Comparison of ENCODE assay signal across 24 cellular contexts in the genomic region with DNA sequence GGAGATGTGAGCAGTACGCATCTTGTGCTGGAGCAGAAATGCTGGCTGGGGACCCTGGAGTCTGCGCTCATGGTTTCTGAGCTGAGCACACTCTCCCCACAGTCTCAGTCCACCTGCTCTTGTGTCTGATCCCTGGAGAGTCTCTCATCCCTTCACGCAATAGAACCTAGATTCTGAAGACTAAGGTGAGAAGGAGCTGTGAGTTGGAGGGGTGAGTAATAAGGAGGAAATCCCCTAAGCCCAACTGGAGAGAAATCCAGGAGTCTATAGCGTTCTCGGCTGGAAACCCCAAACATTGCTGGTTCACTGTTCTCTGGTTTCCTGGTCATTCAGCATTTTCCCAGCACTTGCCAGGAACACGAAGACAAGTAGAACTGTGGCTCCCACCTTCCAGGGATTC.
DNase-seq lines count a peak whose midpoint lies in the region; ATAC-seq and TF ChIP-seq lines count a peak whose summit lies in the region.
"Had no signal": no experiment of that assay in that cellular context is flagged by ENCODE, and none has a peak within 500 bp of the region (broad histone marks: within the 10 kb centered on the region; RNA-seq: fewer than 3 reads in every experiment).

No MANE protein-coding gene starts in this region.

- H3K36me3 ChIP-seq in IMR-90 (ENCODE audit: control insufficient read depth, insufficient read depth, low read length) (no peaks in the 10 kb centered on the region), mammary epithelial cell (ENCODE audit: insufficient read depth, low read length) (no peaks in the 10 kb centered on the region), smooth muscle cell (ENCODE audit: low read depth) (no peaks in the 10 kb centered on the region)
- H3K36me3 ChIP-seq: BLaER1 treated with 17β-estradiol and CSF1 and Interleukin-3, amounts not matched to agents 10 nM and 100 nM; cardiac muscle cell; heart left ventricle; right atrium auricular region had no signal

- no peaks in the 10 kb centered on the region for H3K9me3 Mint-ChIP-seq in activated T-cell treated with anti-CD3 and anti-CD28 coated beads, Interleukin-2, amount 50 U/mL, for 72 hours
- H3K9me3 Mint-ChIP-seq in natural killer cell treated with Interleukin-12 subunit alpha and Interleukin-12 subunit beta and Interleukin-15 and Interleukin-18, amount 100 ng/mL, for 72 hours, result no peaks in the 10 kb centered on the region
- H3K9me3 Mint-ChIP-seq: activated B cell treated with CpG ODN at 0.5 μM for 24 hours; activated T-helper 2 cell treated with anti-CD3 and anti-CD28 coated beads, Interferon-gamma antibody, Interleukin-2, Interleukin-4, amounts not matched to agents 10 μg/mL and 5 μg/mL and 100 μg/mL, durations not matched to agents 14 hours and 24 hours and 36 hours; mesothelial cell of epicardium; naive thymus-derived CD8-positive, alpha-beta T cell; type B pancreatic cell had no signal

- H2BK5ac ChIP-seq in IMR-90 (ENCODE audit: low read depth, low read length, poor library complexity, severe bottlenecking), result no peak overlapping the region

- H4K8ac ChIP-seq in IMR-90 (ENCODE audit: low read depth in 2 of 2, low read length in 2 of 2), result no peak overlapping the region

- ATAC-seq in activated T-cell treated with anti-CD3 and anti-CD28 coated beads, Interleukin-2, amount 50 U/mL, for 72 hours (replicated peaks in 1 of 2), result peak; percentile 59 to 64
- ATAC-seq in IMR-90 (ENCODE audit: low read depth), result no peak
- ATAC-seq in GM18870 (IDR thresholded peaks at IDR 0.05; ENCODE audit: unreplicated experiment), result no peak
- no peak for ATAC-seq in natural killer cell treated with Interleukin-12 subunit alpha and Interleukin-12 subunit beta and Interleukin-15 and Interleukin-18, amount 100 ng/mL, for 72 hours
- ATAC-seq: heart left ventricle; left lobe of liver; naive thymus-derived CD8-positive, alpha-beta T cell had no signal

- no peak overlapping the region for H4K91ac ChIP-seq in IMR-90 (ENCODE audit: insufficient read depth, low read depth, low read length)

- POLR2A ChIA-PET in IMR-90 (lab: Charles Lee; ENCODE audit: unreplicated experiment), result no interaction called here

- TF ChIP-seq POLR2A in IMR-90 (IDR thresholded peaks at IDR 0.05; ENCODE audit: low read depth, low read length), result no peak

- H3K27ac ChIP-seq in IMR-90 (ENCODE audit: insufficient read depth, low read length), result no peak overlapping the region
- no peak overlapping the region for H3K27ac ChIP-seq in mammary epithelial cell (ENCODE audit: insufficient read depth, low read depth, low read length)
- peak overlapping the region; percentile 30 for H3K27ac ChIP-seq in smooth muscle cell (ENCODE audit: low read depth)
- H3K27ac ChIP-seq: BLaER1 treated with 17β-estradiol and CSF1 and Interleukin-3, amounts not matched to agents 10 nM and 100 nM; cardiac muscle cell; heart left ventricle; right atrium auricular region had no signal

- H2BK15ac ChIP-seq in IMR-90 (ENCODE audit: low read depth, low read length), result no peak overlapping the region

- TF ChIP-seq CTCF in IMR-90 (conservative IDR thresholded peaks at IDR 0.05; ENCODE audit: low read depth, low read length), result no peak
- TF ChIP-seq CTCF in mammary epithelial cell (conservative IDR thresholded peaks at IDR 0.05 in 1 of 2, IDR thresholded peaks at IDR 0.05 in 1 of 2; ENCODE audit: extremely low read depth in 1 of 2, insufficient read depth in 1 of 2, low read depth in 1 of 2, low read length in 2 of 2), result no peak
- TF ChIP-seq CTCF in smooth muscle cell (IDR thresholded peaks at IDR 0.05; ENCODE audit: borderline replicate concordance, insufficient read depth, poor library complexity, severe bottlenecking), result no peak

- H2AFZ ChIP-seq in IMR-90 (replicated peaks; ENCODE audit: low read length, poor library complexity) (no peak overlapping the region), mammary epithelial cell (ENCODE audit: low read depth, low read length) (no peak overlapping the region), smooth muscle cell (ENCODE audit: low read depth) (no peak overlapping the region)

- no peak overlapping the region for H2AK9ac ChIP-seq in IMR-90 (replicated peaks; ENCODE audit: low read depth, low read length, poor library complexity)

- H3F3A ChIP-seq in smooth muscle cell (ENCODE audit: low read depth), result no peaks in the 10 kb centered on the region

- H3K4me3 Mint-ChIP-seq in activated T-cell treated with anti-CD3 and anti-CD28 coated beads, Interleukin-2, amount 50 U/mL, for 72 hours, result peak overlapping the region; percentile 15 to 48
- H3K4me3 Mint-ChIP-seq in natural killer cell treated with Interleukin-12 subunit alpha and Interleukin-12 subunit beta and Interleukin-15 and Interleukin-18, amount 100 ng/mL, for 72 hours, result no peak overlapping the region
- H3K4me3 Mint-ChIP-seq: activated B cell treated with CpG ODN at 0.5 μM for 24 hours; mesothelial cell of epicardium; naive thymus-derived CD8-positive, alpha-beta T cell; type B pancreatic cell had no signal

- no peaks in the 10 kb centered on the region for H3K36me3 Mint-ChIP-seq in activated T-cell treated with anti-CD3 and anti-CD28 coated beads, Interleukin-2, amount 50 U/mL, for 72 hours (ENCODE audit: insufficient read depth in 2 of 2)
- no peaks in the 10 kb centered on the region for H3K36me3 Mint-ChIP-seq in natural killer cell treated with Interleukin-12 subunit alpha and Interleukin-12 subunit beta and Interleukin-15 and Interleukin-18, amount 100 ng/mL, for 72 hours
- H3K36me3 Mint-ChIP-seq: mesothelial cell of epicardium; naive thymus-derived CD8-positive, alpha-beta T cell; type B pancreatic cell had no signal

- H3K9me1 ChIP-seq in IMR-90 (ENCODE audit: insufficient read depth, low read length), result peaks cover 4% of the 10 kb centered on the region

- intact Hi-C loops in IMR-90 (cut with micrococcal nuclease) (no loop called here), mammary epithelial cell (cut with micrococcal nuclease) (no loop called here)

- H3K27me3 ChIP-seq in IMR-90 (ENCODE audit: control insufficient read depth, insufficient read depth, low read length) (no peaks in the 10 kb centered on the region), mammary epithelial cell (ENCODE audit: insufficient read depth, low read length) (no peaks in the 10 kb centered on the region), smooth muscle cell (ENCODE audit: low read depth) (no peaks in the 10 kb centered on the region)
- H3K27me3 ChIP-seq: BLaER1 treated with 17β-estradiol and CSF1 and Interleukin-3, amounts not matched to agents 10 nM and 100 nM; cardiac muscle cell; heart left ventricle; right atrium auricular region had no signal

- dilution Hi-C loops in IMR-90 (cut with HindIII; ENCODE audit: low sequenced_read_pairs, unreplicated experiment), result no loop called here
- dilution Hi-C loops in mammary epithelial cell (cut with HindIII; ENCODE audit: low sequenced_read_pairs), result no loop called here

- H3K4me2 ChIP-seq in IMR-90 (ENCODE audit: low read depth, low read length) (no peak overlapping the region), mammary epithelial cell (ENCODE audit: insufficient read depth, low read depth, low read length) (no peak overlapping the region), smooth muscle cell (no peak overlapping the region)
- H3K4me2 ChIP-seq: BLaER1 treated with 17β-estradiol and CSF1 and Interleukin-3, amounts not matched to agents 10 nM and 100 nM had no signal

- H4K20me1 ChIP-seq in IMR-90 (ENCODE audit: insufficient read depth, low read length) (no peaks in the 10 kb centered on the region), mammary epithelial cell (ENCODE audit: insufficient read depth, low read length) (no peaks in the 10 kb centered on the region), smooth muscle cell (ENCODE audit: low read depth) (no peaks in the 10 kb centered on the region)
- H4K20me1 ChIP-seq: BLaER1 treated with 17β-estradiol and CSF1 and Interleukin-3, amounts not matched to agents 10 nM and 100 nM had no signal

- H3K4me3 ChIP-seq in IMR-90 (ENCODE audit: insufficient read depth, low read depth, low read length) (no peak overlapping the region), mammary epithelial cell (replicated peaks in 1 of 3; ENCODE audit: insufficient read depth in 1 of 3, low read depth in 2 of 3, low read length in 3 of 3) (no peak overlapping the region), smooth muscle cell (no peak overlapping the region)
- H3K4me3 ChIP-seq: BLaER1 treated with 17β-estradiol and CSF1 and Interleukin-3, amounts not matched to agents 10 nM and 100 nM; cardiac muscle cell; heart left ventricle; right atrium auricular region had no signal

- no peak overlapping the region for H3K23ac ChIP-seq in IMR-90 (ENCODE audit: low read depth, low read length)

- no peak overlapping the region for H3K18ac ChIP-seq in IMR-90 (ENCODE audit: low read depth, low read length)

- no peak overlapping the region for H2AK5ac ChIP-seq in IMR-90 (ENCODE audit: low read depth, low read length)

- H3K9me3 ChIP-seq in IMR-90 (ENCODE audit: control insufficient read depth, insufficient read depth, low read length) (no peaks in the 10 kb centered on the region), mammary epithelial cell (replicated peaks; ENCODE audit: insufficient read depth, low read length) (no peaks in the 10 kb centered on the region), smooth muscle cell (replicated peaks; ENCODE audit: low read depth) (no peaks in the 10 kb centered on the region)
- H3K9me3 ChIP-seq: BLaER1 treated with 17β-estradiol and CSF1 and Interleukin-3, amounts not matched to agents 10 nM and 100 nM; heart left ventricle; right atrium auricular region had no signal

- H2BK120ac ChIP-seq in IMR-90 (ENCODE audit: low read depth, low read length), result no peak overlapping the region

- H3K79me1 ChIP-seq in IMR-90 (ENCODE audit: low read depth in 1 of 2, low read length in 2 of 2), result no peaks in the 10 kb centered on the region

- H3K4ac ChIP-seq in IMR-90 (ENCODE audit: low read depth, low read length), result peak overlapping the region; percentile 8; the same call in 1 of the 2 replicates

- no peak for DNase-seq in activated T-cell treated with anti-CD3 and anti-CD28 coated beads, Interleukin-2, amount 50 U/mL, for 72 hours
- DNase-seq in activated T-cell treated with anti-CD3 and anti-CD28 coated beads for 4 hours (no peak), IMR-90 (peak; percentile 47), mammary epithelial cell (peak; percentile 81), smooth muscle cell (lab: John Stamatoyannopoulos, UW; ENCODE audit: unreplicated experiment) (no peak), T-helper 2 cell (no peak)
- no peak for DNase-seq in natural killer cell treated with Interleukin-12 subunit alpha and Interleukin-12 subunit beta and Interleukin-15 and Interleukin-18, amount 100 ng/mL, for 72 hours (ENCODE audit: low spot score)
- DNase-seq: activated B cell treated with CpG ODN at 0.5 μM for 24 hours; Calu3; heart left ventricle; MM.1S; NCI-H1436; NCI-H510A treated with DMSO at 0.1 percent for 48 hours; NK-92 treated with Interleukin-12 subunit alpha and Interleukin-12 subunit beta, amount 100 ng/mL, for 24 hours; stimulated activated CD4-positive, alpha-beta T cell treated with anti-CD3 and anti-CD28 coated beads, Interleukin-12 subunit alpha, Interleukin-12 subunit beta, amount 100 ng/mL, for 4 hours had no signal

- TF ChIP-seq RAD21 in IMR-90 (IDR thresholded peaks at IDR 0.05; ENCODE audit: low read length), result no peak

- H2BK20ac ChIP-seq in IMR-90 (ENCODE audit: low read depth, low read length), result no peak overlapping the region

- H3K4me1 ChIP-seq in IMR-90 (ENCODE audit: control insufficient read depth, insufficient read depth, low read length) (no peaks in the 10 kb centered on the region; the same call in 1 of the 2 replicates), mammary epithelial cell (ENCODE audit: insufficient read depth, low read length) (peaks cover 21% of the 10 kb centered on the region), smooth muscle cell (ENCODE audit: low read depth) (no peaks in the 10 kb centered on the region)

- H3K56ac ChIP-seq in IMR-90 (ENCODE audit: extremely low read depth, insufficient read depth, low read length), result no peak overlapping the region

- H3K27ac Mint-ChIP-seq in activated T-cell treated with anti-CD3 and anti-CD28 coated beads, Interleukin-2, amount 50 U/mL, for 72 hours, result peak overlapping the region; percentile 9
- peak overlapping the region in 1 of 2 donors; percentile 82 for H3K27ac Mint-ChIP-seq in natural killer cell treated with Interleukin-12 subunit alpha and Interleukin-12 subunit beta and Interleukin-15 and Interleukin-18, amount 100 ng/mL, for 72 hours
- H3K27ac Mint-ChIP-seq: activated B cell treated with CpG ODN at 0.5 μM for 24 hours, mesothelial cell of epicardium, type B pancreatic cell had no signal

- peak overlapping the region; percentile 19; the same call in 1 of the 2 replicates for H3K14ac ChIP-seq in IMR-90 (replicated peaks; ENCODE audit: low read depth, low read length)

- no peak overlapping the region for H3K9ac ChIP-seq in IMR-90 (ENCODE audit: low read depth, low read length)
- H3K9ac ChIP-seq in mammary epithelial cell (ENCODE audit: insufficient read depth, low read length), result no peak overlapping the region
- no peak overlapping the region for H3K9ac ChIP-seq in smooth muscle cell (ENCODE audit: low read depth)
- H3K9ac ChIP-seq: BLaER1 treated with 17β-estradiol and CSF1 and Interleukin-3, amounts not matched to agents 10 nM and 100 nM had no signal

- no peak overlapping the region for H4K5ac ChIP-seq in IMR-90 (ENCODE audit: low read depth, low read length)

- peaks cover 14% of the 10 kb centered on the region for H3K27me3 Mint-ChIP-seq in activated T-cell treated with anti-CD3 and anti-CD28 coated beads, Interleukin-2, amount 50 U/mL, for 72 hours (ENCODE audit: low read depth)
- peaks cover 0 to 5% of the 10 kb centered on the region in 2 donors for H3K27me3 Mint-ChIP-seq in natural killer cell treated with Interleukin-12 subunit alpha and Interleukin-12 subunit beta and Interleukin-15 and Interleukin-18, amount 100 ng/mL, for 72 hours
- H3K27me3 Mint-ChIP-seq: activated B cell treated with CpG ODN at 0.5 μM for 24 hours, type B pancreatic cell had no signal

- 92% methylated on average over 2 of the region's 6 CpGs; no CpG with 5 or more reads in 1 of the 2 experiments for WGBS in IMR-90 (ENCODE audit: extremely low coverage in 2 of 2, insufficient read length in 1 of 2), 2 experiments
- WGBS in mammary epithelial cell (ENCODE audit: low coverage, missing lambda C conversion rate), result 81% methylated on average over 4 of the region's 6 CpGs
- WGBS in smooth muscle cell (ENCODE audit: low lambda C conversion rate), result 72% methylated on average over 6 of the region's 6 CpGs

- peaks cover 58% of the 10 kb centered on the region for H3K4me1 Mint-ChIP-seq in activated T-cell treated with anti-CD3 and anti-CD28 coated beads, Interleukin-2, amount 50 U/mL, for 72 hours (ENCODE audit: low read depth)
- H3K4me1 Mint-ChIP-seq in natural killer cell treated with Interleukin-12 subunit alpha and Interleukin-12 subunit beta and Interleukin-15 and Interleukin-18, amount 100 ng/mL, for 72 hours (ENCODE audit: low read depth in 2 of 2), result peaks cover 27 to 29% of the 10 kb centered on the region in 2 donors

- BruUV-seq in IMR-90 (replicated peaks; lab: Mats Ljungman, UMichigan), result no TSS peak
- no TSS peak for BruUV-seq in mammary epithelial cell (replicated peaks; lab: Mats Ljungman, UMichigan)

- H3K79me2 ChIP-seq in mammary epithelial cell (ENCODE audit: insufficient read depth, low read length), result no peaks in the 10 kb centered on the region
- no peaks in the 10 kb centered on the region for H3K79me2 ChIP-seq in smooth muscle cell (ENCODE audit: low read depth)

- CTCF ChIA-PET in IMR-90 (lab: Yijun Ruan, JAX), result interaction anchor here (0.7 kb wide), 1 partner anchor 19 kb away, joined by 3 read pairs; no protein-coding TSS in a partner anchor
- CTCF ChIA-PET in mammary epithelial cell (lab: Charles Lee; ENCODE audit: low non-redundant PET), result no interaction called here

- in situ Hi-C loops in IMR-90 (cut with MboI; ENCODE audit: low sequenced_read_pairs) (no loop called here), mammary epithelial cell (cut with MboI; ENCODE audit: low sequenced_read_pairs in 2 of 2) (no loop called here)

Comparison
In these comparisons a context has a peak if more than half of its experiments do, and no peak if none do; other contexts are left out.
1. ATAC-seq: peak in activated T-cell treated with anti-CD3 and anti-CD28 coated beads, Interleukin-2, amount 50 U/mL, for 72 hours (2 of 2); none in IMR-90 (single experiment), GM18870 (single experiment) and natural killer cell treated with Interleukin-12 subunit alpha and Interleukin-12 subunit beta and Interleukin-15 and Interleukin-18, amount 100 ng/mL, for 72 hours (0 of 2).
2. DNase-seq: peak in IMR-90 (single experiment) and mammary epithelial cell (single experiment); none in activated T-cell treated with anti-CD3 and anti-CD28 coated beads, Interleukin-2, amount 50 U/mL, for 72 hours (0 of 2), activated T-cell treated with anti-CD3 and anti-CD28 coated beads for 4 hours (single experiment), smooth muscle cell (single experiment), T-helper 2 cell (0 of 5) and natural killer cell treated with Interleukin-12 subunit alpha and Interleukin-12 subunit beta and Interleukin-15 and Interleukin-18, amount 100 ng/mL, for 72 hours (single experiment).